ENCODE assay signal across 8 cellular contexts in genomic region chr12:6613776-6614512, GRCh38. TPM values are rescaled to one million over a fixed set of nuclear protein-coding genes. Genes with fewer than 3 reads are reported as not detected.
DNase-seq lines count a peak whose midpoint lies in the region; ATAC-seq and TF ChIP-seq lines count a peak whose summit lies in the region.

No MANE protein-coding gene starts in this region.

- ATAC-seq in PC-3: peak; percentile 58
- no peak for ATAC-seq in GM21526 (IDR thresholded peaks at IDR 0.05; ENCODE audit: low FRiP score, unreplicated experiment)
- ATAC-seq in GM21367 (IDR thresholded peaks at IDR 0.05; ENCODE audit: unreplicated experiment): no peak

- TF ChIP-seq CTCF in PC-3 (conservative IDR thresholded peaks at IDR 0.05; ENCODE audit: low read depth, low read length): 0 out of 2 replicates have a peak, but pooled peaks have one; percentile 2

- no peaks in the 10 kb centered on the region for H3K79me1 ChIP-seq in neuronal stem cell (ENCODE audit: low read depth, low read length)

- H4K91ac ChIP-seq in neuronal stem cell (ENCODE audit: low read depth, low read length, poor library complexity): peak overlapping the region; percentile 16

- peak overlapping the region; percentile 29 for H4K8ac ChIP-seq in neuronal stem cell (ENCODE audit: low read depth, low read length)

- H3F3A ChIP-seq in PC-3 (ENCODE audit: low read length, unreplicated experiment): no peaks in the 10 kb centered on the region

- no peak overlapping the region for H3K4me2 ChIP-seq in PC-3 (ENCODE audit: low read length)
- H3K4me2 ChIP-seq in neuronal stem cell (ENCODE audit: insufficient read depth, low read length, poor library complexity, severe bottlenecking): peak overlapping the region; percentile 32

- DNase-seq in EL: peak; percentile 98
- peak; percentile 77 for DNase-seq in PC-3
- DNase-seq in amniotic stem cell (lab: John Stamatoyannopoulos, UW): peak; percentile 79
- peak; percentile 77 to 97 (median 91) for DNase-seq in head of caudate nucleus
- DNase-seq in neuronal stem cell (ENCODE audit: low spot score): peak; percentile 95

- peak overlapping the region; percentile 60 for H3K4ac ChIP-seq in neuronal stem cell (ENCODE audit: low read length)

- H3K18ac ChIP-seq in neuronal stem cell (ENCODE audit: low read length): peak overlapping the region; percentile 97

- no peaks in the 10 kb centered on the region for H3K9me2 ChIP-seq in PC-3 (replicated peaks; ENCODE audit: low read length)

- no peaks in the 10 kb centered on the region for H3K79me2 ChIP-seq in PC-3 (ENCODE audit: low read length)

- no peaks in the 10 kb centered on the region for H3K27me3 ChIP-seq in PC-3 (ENCODE audit: low read length)
- H3K27me3 ChIP-seq in neuronal stem cell (ENCODE audit: control insufficient read depth in 3 of 3, insufficient read depth in 3 of 3, low read depth in 1 of 3, low read length in 3 of 3): no peaks in the 10 kb centered on the region

- no peak overlapping the region for H3K23ac ChIP-seq in neuronal stem cell (ENCODE audit: low read depth, low read length, poor library complexity)

- H2BK15ac ChIP-seq in neuronal stem cell (ENCODE audit: low read length): peak overlapping the region; percentile 87

- H3K9me3 ChIP-seq in KOPT-K1 (ENCODE audit: insufficient read depth, low read length, poor library complexity, severe bottlenecking) (no peaks in the 10 kb centered on the region), PC-3 (ENCODE audit: low read length) (no peaks in the 10 kb centered on the region), neuronal stem cell (replicated peaks in 1 of 2; ENCODE audit: control insufficient read depth in 2 of 2, insufficient read depth in 1 of 2, low read depth in 1 of 2, low read length in 2 of 2) (no peaks in the 10 kb centered on the region)

- H3K9ac ChIP-seq in PC-3 (ENCODE audit: low read length) (no peak overlapping the region), neuronal stem cell (ENCODE audit: low read depth, low read length, poor library complexity) (peak overlapping the region; percentile 53)

- H2BK5ac ChIP-seq in neuronal stem cell (ENCODE audit: low read length): peak overlapping the region; percentile 90

- H3K4me1 ChIP-seq in PC-3 (ENCODE audit: insufficient read depth, low read length) (peaks cover 15% of the 10 kb centered on the region), neuronal stem cell (ENCODE audit: control insufficient read depth in 2 of 2, insufficient read depth in 1 of 2, low read depth in 1 of 2, low read length in 2 of 2) (peaks cover 32% of the 10 kb centered on the region in 2 donors)

- no CpG with 5 or more reads among the region's 21 CpGs for WGBS in neuronal stem cell (ENCODE audit: extremely low coverage in 2 of 2, insufficient read length in 2 of 2, insufficient replicate concordance in 1 of 2), 2 donors

- BruUV-seq in PC-3 (replicated peaks; lab: Mats Ljungman, UMichigan): no TSS peak

- H2AK5ac ChIP-seq in neuronal stem cell (ENCODE audit: low read depth, low read length): peak overlapping the region; percentile 70

- H2BK12ac ChIP-seq in neuronal stem cell (ENCODE audit: low read length): peak overlapping the region; percentile 42

- intact Hi-C loops in PC-3 (cut with micrococcal nuclease) (no loop called here), head of caudate nucleus (cut with DNase I) (loop anchor here (5.0 kb wide), 1 partner anchor 73 kb away; the partner anchor contains the start of gene ZNF384)

- POLR2A ChIA-PET in PC-3 (lab: Charles Lee; ENCODE audit: unreplicated experiment): no interaction called here

- peaks cover 6% of the 10 kb centered on the region; the same call in 1 of the 2 replicates for H3K36me3 ChIP-seq in KOPT-K1 (ENCODE audit: insufficient read depth, low read length)
- H3K36me3 ChIP-seq in PC-3 (ENCODE audit: low read depth, low read length): no peaks in the 10 kb centered on the region
- H3K36me3 ChIP-seq in neuronal stem cell (replicated peaks in 1 of 2; ENCODE audit: control insufficient read depth in 2 of 2, insufficient read depth in 2 of 2, low read length in 2 of 2): no peaks in the 10 kb centered on the region

- H2AFZ ChIP-seq in PC-3 (ENCODE audit: low read length) (peak overlapping the region; percentile 48; the same call in 1 of the 2 replicates), neuronal stem cell (ENCODE audit: low read length) (peak overlapping the region; percentile 44)

- no peak overlapping the region for H2BK120ac ChIP-seq in neuronal stem cell (ENCODE audit: low read depth, low read length)

- H4K20me1 ChIP-seq in PC-3 (ENCODE audit: low read length): no peaks in the 10 kb centered on the region

- H3K27ac ChIP-seq in KOPT-K1 (ENCODE audit: low read depth, low read length, poor library complexity, severe bottlenecking) (peak overlapping the region; percentile 88), PC-3 (ENCODE audit: low read length) (peak overlapping the region; percentile 18; the same call in 1 of the 2 replicates), neuronal stem cell (replicated peaks; ENCODE audit: low read length) (peak overlapping the region; percentile 95)

- CTCF ChIA-PET in PC-3 (lab: Charles Lee): no interaction called here

- no peak overlapping the region for H3K4me3 ChIP-seq in PC-3 (ENCODE audit: low read length)
- peak overlapping the region in 1 of 2 donors; percentile 10 for H3K4me3 ChIP-seq in neuronal stem cell (ENCODE audit: low read length in 2 of 2)

- peak overlapping the region; percentile 42 for H3K14ac ChIP-seq in neuronal stem cell (ENCODE audit: low read length)

RNA-seq across cellular contexts. Expression of gene CHD4, which starts 6.8 kb away (rescaled TPM):
- 216 and 231 TPM in 2 replicates for total RNA-seq in PC-3 (2014; rRNA removed)
- polyA plus RNA-seq in neuronal stem cell (2013, experiment 1 of 2): 187 TPM
- polyA plus RNA-seq in neuronal stem cell (2013, experiment 2 of 2): 185 TPM

RNA-seq across cellular contexts. Expression of gene LPAR5, which starts 21.8 kb away (rescaled TPM):
- total RNA-seq in PC-3 (2014; rRNA removed): 2.3 and 4.3 TPM in 2 replicates
- polyA plus RNA-seq in neuronal stem cell (2013, experiment 1 of 2): 0.17 TPM
- polyA plus RNA-seq in neuronal stem cell (2013, experiment 2 of 2): 0.11 TPM

RNA-seq across cellular contexts. Expression of gene ACRBP, which starts 33.3 kb away (rescaled TPM):
- total RNA-seq in PC-3 (2014; rRNA removed): 0.77 TPM in 1 of 2 replicates, not detected in the other
- 3.4 TPM for polyA plus RNA-seq in neuronal stem cell (2013, experiment 1 of 2)
- polyA plus RNA-seq in neuronal stem cell (2013, experiment 2 of 2): 2.5 TPM

RNA-seq across cellular contexts. Expression of gene NOP2, which starts 45.9 kb away (rescaled TPM):
- total RNA-seq in PC-3 (2014; rRNA removed): 63.3 and 83.8 TPM in 2 replicates
- 27.0 TPM for polyA plus RNA-seq in neuronal stem cell (2013, experiment 1 of 2)
- polyA plus RNA-seq in neuronal stem cell (2013, experiment 2 of 2): 24.3 TPM

RNA-seq across cellular contexts. Expression of gene ING4, which starts 49.0 kb away (rescaled TPM):
- 17.0 and 23.8 TPM in 2 replicates for total RNA-seq in PC-3 (2014; rRNA removed)
- 81.5 TPM for polyA plus RNA-seq in neuronal stem cell (2013, experiment 1 of 2)
- 78.5 TPM for polyA plus RNA-seq in neuronal stem cell (2013, experiment 2 of 2)

Comparison
In these comparisons a context has a peak if more than half of its experiments do, and no peak if none do; other contexts are left out.
1. H3K27ac ChIP-seq: peak in every context shown above with its lines; median percentile 95 in neuronal stem cell; 88 in KOPT-K1; 18 in PC-3.